Comparison of ENCODE assay signal across 8 cellular contexts in the genomic region with DNA sequence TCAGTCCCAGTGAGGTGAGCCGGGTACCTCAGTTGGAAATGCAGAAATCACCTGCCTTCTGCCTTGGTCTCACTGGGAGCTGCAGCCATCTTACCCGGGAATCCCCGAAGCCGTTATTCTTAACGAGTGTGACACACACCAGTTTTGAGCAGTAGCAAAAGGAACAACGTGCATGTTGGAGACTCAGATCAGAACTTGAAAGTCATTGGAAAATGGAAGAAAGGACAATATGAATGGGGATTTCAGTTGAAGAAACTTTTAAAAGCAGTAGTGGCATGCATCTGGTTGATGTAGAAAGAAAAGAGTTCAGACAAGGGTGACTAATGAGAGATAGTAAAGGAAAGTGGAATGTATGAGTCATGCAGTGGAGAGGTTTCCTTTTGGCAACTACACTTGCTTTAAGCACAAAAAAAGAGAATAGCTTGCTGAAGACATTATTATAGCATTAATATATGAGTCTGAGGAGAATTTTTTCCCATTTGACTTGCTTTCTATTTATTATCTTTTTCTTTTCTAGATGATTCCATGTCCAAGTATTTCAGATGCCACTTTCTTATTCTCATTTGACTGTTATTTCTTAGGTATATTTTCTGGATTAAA. TPM values are rescaled to one million over a fixed set of nuclear protein-coding genes. Genes with fewer than 3 reads are reported as not detected.
DNase-seq lines count a peak whose midpoint lies in the region; ATAC-seq and TF ChIP-seq lines count a peak whose summit lies in the region.

No MANE protein-coding gene starts in this region.

- 65 to 70% methylated on average over 6 of the region's 6 CpGs for WGBS in GM23248 (ENCODE audit: low coverage in 1 of 2, low lambda C conversion rate in 2 of 2, missing lambda C conversion rate in 2 of 2), 2 experiments
- 50 to 65% (median 57%) methylated on average over 6 of the region's 6 CpGs for WGBS in psoas muscle, 3 donors

- peaks cover 68% of the 10 kb centered on the region for H3K79me2 ChIP-seq in GM23248 (ENCODE audit: insufficient read depth)
- peaks cover 14% of the 10 kb centered on the region; the same call in 1 of the 2 replicates for H3K79me2 ChIP-seq in KMS-11 (ENCODE audit: insufficient read depth, low read depth)

- H3K9ac ChIP-seq in GM23248 (peak overlapping the region; percentile 29), KMS-11 (peak overlapping the region; percentile 8; the same call in 1 of the 2 replicates)

- H3K9me3 ChIP-seq in GM23248 (ENCODE audit: low read depth) (no peaks in the 10 kb centered on the region), psoas muscle (peaks cover 11% of the 10 kb centered on the region)

- TF ChIP-seq CTCF in GM10248 (IDR thresholded peaks at IDR 0.05; ENCODE audit: control extremely low read depth, extremely low read depth, low read depth, missing control alignments) (no peak), KMS-11 (conservative IDR thresholded peaks at IDR 0.05; ENCODE audit: low read depth, low read length) (no peak), psoas muscle (IDR thresholded peaks at IDR 0.05) (no peak)

- in situ Hi-C loops in GM23248 (cut with MboI) = no loop called here

- H3K4me2 ChIP-seq in GM23248 (ENCODE audit: unreplicated experiment) = peak overlapping the region; percentile 72
- peak overlapping the region; percentile 47 for H3K4me2 ChIP-seq in KMS-11

- H3K36me3 ChIP-seq in GM23248 (ENCODE audit: low read depth) (no peaks in the 10 kb centered on the region), KMS-11 (ENCODE audit: insufficient read depth) (no peaks in the 10 kb centered on the region), psoas muscle (ENCODE audit: insufficient read depth in 1 of 2, low read depth in 1 of 2) (peaks cover 0 to 8% of the 10 kb centered on the region in 2 donors)

- H3K27ac ChIP-seq in GM23248 (peak overlapping the region; percentile 69), KMS-11 (peak overlapping the region; percentile 51), psoas muscle (peak overlapping the region; percentile 44)

- POLR2A ChIA-PET in GM10248 (lab: Yijun Ruan, JAX) = interaction anchor here (1.9 kb wide), 1 partner anchor 230 kb away, joined by 12 read pairs; the partner anchor contains the start of gene HMGCR

- H2AFZ ChIP-seq in GM23248 = no peak overlapping the region
- H2AFZ ChIP-seq in KMS-11 (ENCODE audit: low read depth) = no peak overlapping the region

- H3F3A ChIP-seq in GM23248 (ENCODE audit: insufficient read depth) = peaks cover 30% of the 10 kb centered on the region

- H4K20me1 ChIP-seq in GM23248 (ENCODE audit: insufficient read depth) (no peaks in the 10 kb centered on the region), KMS-11 (ENCODE audit: insufficient read depth) (no peaks in the 10 kb centered on the region)

- peak; percentile 76 to 99 (median 92) for ATAC-seq in psoas muscle

- CTCF ChIA-PET in GM10248 (lab: Yijun Ruan, JAX) = interaction anchor here (0.7 to 4.7 kb wide), 9 partner anchors 9 to 114 kb away, joined by 3 to 15 read pairs (median 4); no protein-coding TSS in a partner anchor

- intact Hi-C loops in psoas muscle (cut with DNase I) = loop anchor here in 1 of 2 donors (2.0 kb wide), 1 partner anchor 54 kb away; no protein-coding TSS in a partner anchor

- no peaks in the 10 kb centered on the region for H3K27me3 ChIP-seq in GM23248 (replicated peaks; ENCODE audit: insufficient read depth)
- H3K27me3 ChIP-seq in KMS-11 (ENCODE audit: insufficient read depth, low read depth) = no peaks in the 10 kb centered on the region
- no peaks in the 10 kb centered on the region for H3K27me3 ChIP-seq in psoas muscle (ENCODE audit: insufficient read depth in 3 of 3, low read length in 2 of 3)

- DNase-seq in GM10248 (ENCODE audit: extremely low spot score) (peak; percentile 61), GM23248 (peak; percentile 96), fibroblast of gingiva (ENCODE audit: low read depth) (peak; percentile 82), psoas muscle (no peak), cerebellum (ENCODE audit: low spot score) (no peak)
- DNase-seq in activated CD4-positive, alpha-beta T cell treated with anti-CD3 and anti-CD28 coated beads for 48 hours = peak; percentile 74
- no peak for DNase-seq in effector CD8-positive, alpha-beta T cell (lab: John Stamatoyannopoulos, UW)

- H3K4me3 ChIP-seq in GM23248 = peak overlapping the region; percentile 53
- H3K4me3 ChIP-seq in KMS-11 (IDR thresholded peaks at IDR 0.05; ENCODE audit: insufficient read depth, low read depth, low read length) = no peak overlapping the region
- no peak overlapping the region for H3K4me3 ChIP-seq in psoas muscle

- H3K4me1 ChIP-seq in GM23248 (ENCODE audit: insufficient read depth) = peaks cover 26% of the 10 kb centered on the region
- peaks cover 16% of the 10 kb centered on the region for H3K4me1 ChIP-seq in KMS-11 (ENCODE audit: low read depth, poor library complexity, severe bottlenecking)
- H3K4me1 ChIP-seq in psoas muscle = peaks cover 12% of the 10 kb centered on the region

- no peaks in the 10 kb centered on the region for H3K9me2 ChIP-seq in GM23248 (ENCODE audit: insufficient read depth)

RNA-seq across cellular contexts. Expression of gene ANKDD1B, which starts 44.4 kb away (rescaled TPM):
- total RNA-seq in GM23248 (2014; rRNA removed; shearing (Covaris generic)) = 1.9 TPM in 1 of 2 replicates, not detected in the other
- polyA plus RNA-seq in GM23248 (2016; fragmentation: Nextera tagmentation; extraction: Ambion mirVana) (0.15 and 0.20 TPM in 2 replicates), psoas muscle (under 1 TPM in 2 of 3 donors, not detected in 1; 0.09 to 0.14 TPM)
- total RNA-seq in psoas muscle (under 1 TPM in 1 of 4 donors, not detected in 3; 0.26 TPM), cerebellum (3.0 TPM)

RNA-seq across cellular contexts. Expression of gene POLK, which starts 55.1 kb away (rescaled TPM):
- total RNA-seq in GM23248 (2014; rRNA removed; shearing (Covaris generic)) = 20.7 and 25.7 TPM in 2 replicates
- polyA plus RNA-seq in GM23248 (2016; fragmentation: Nextera tagmentation; extraction: Ambion mirVana) = 22.2 and 24.2 TPM in 2 replicates
- total RNA-seq in psoas muscle = 10 to 100 TPM; 18.9 to 29.9 (median 26.7) TPM
- 10 to 100 TPM in 1 of 3 donors, 1 to 10 TPM in 2; 4.9 to 17.8 (median 6.7) TPM for polyA plus RNA-seq in psoas muscle
- total RNA-seq in cerebellum = 51.1 TPM

RNA-seq across cellular contexts. Expression of gene CERT1, which starts 55.4 kb away (rescaled TPM):
- total RNA-seq in GM23248 (2014; rRNA removed; shearing (Covaris generic)) = 8.1 and 17.3 TPM in 2 replicates
- polyA plus RNA-seq in GM23248 (2016; fragmentation: Nextera tagmentation; extraction: Ambion mirVana) = 14.1 and 15.2 TPM in 2 replicates
- 10 to 100 TPM; 33.3 to 54.8 (median 49.6) TPM for total RNA-seq in psoas muscle
- 10 to 100 TPM; 14.1 to 63.3 (median 19.5) TPM for polyA plus RNA-seq in psoas muscle
- total RNA-seq in cerebellum = 55.9 TPM

Comparison
In these comparisons a context has a peak if more than half of its experiments do, and no peak if none do; other contexts are left out.
1. DNase-seq: peak in GM10248 (single experiment), GM23248 (single experiment), activated CD4-positive, alpha-beta T cell treated with anti-CD3 and anti-CD28 coated beads for 48 hours (single experiment) and fibroblast of gingiva (single experiment); none in psoas muscle (0 of 2), cerebellum (single experiment) and effector CD8-positive, alpha-beta T cell (single experiment).
2. Peak in every context shown above with its lines, with median percentiles within 50 percentile points of each other: H3K27ac ChIP-seq.